Comparison of ENCODE assay signal across 8 cellular contexts in genomic region chr1:93079685-93080141, GRCh38. TPM values are rescaled to one million over a fixed set of nuclear protein-coding genes. Genes with fewer than 3 reads are reported as not detected.
DNase-seq lines count a peak whose midpoint lies in the region; FAIRE-seq and TF ChIP-seq lines count a peak whose summit lies in the region.

No MANE protein-coding gene starts in this region.

- no peak for TF ChIP-seq RAD21 in SK-N-SH (IDR thresholded peaks at IDR 0.05; ENCODE audit: low read length)

- no peak for DNase-seq in AG10803 (ENCODE audit: low read depth)
- no peak for DNase-seq in H54 (ENCODE audit: insufficient read length, low spot score)
- DNase-seq in SK-N-SH, result peak; percentile 50
- peak in 1 of 2 donors; percentile 54 for DNase-seq in breast epithelium (ENCODE audit: low spot score in 2 of 2)
- DNase-seq in inferior parietal cortex (ENCODE audit: extremely low spot score), result peak; percentile 26
- peak; percentile 79 for DNase-seq in spleen
- no peak for DNase-seq in activated CD4-positive, CD25-positive, alpha-beta regulatory T cell (lab: John Stamatoyannopoulos, UW)
- no peak for DNase-seq in NCI-H1930 (lab: John Stamatoyannopoulos, UW)

- H3K27ac ChIP-seq in SK-N-SH (ENCODE audit: low read depth in 2 of 2, low read length in 1 of 2) (peak overlapping the region; percentile 78 to 91), breast epithelium (peak overlapping the region; percentile 92 to 94), spleen (peak overlapping the region; percentile 75 to 94 (median 92))

- peaks cover 0 to 6% of the 10 kb centered on the region in 2 experiments; a peak in 2 of 4 replicates for H3K4me1 ChIP-seq in SK-N-SH (ENCODE audit: control insufficient read depth in 1 of 2, insufficient read depth in 2 of 2, low read depth in 1 of 2, low read length in 1 of 2)
- no peaks in the 10 kb centered on the region for H3K4me1 ChIP-seq in breast epithelium
- H3K4me1 ChIP-seq in spleen, result peaks cover 33 to 59% (median 47%) of the 10 kb centered on the region in 6 donors

- no peaks in the 10 kb centered on the region for H3K27me3 ChIP-seq in SK-N-SH (ENCODE audit: insufficient read depth)
- H3K27me3 ChIP-seq in breast epithelium, result no peaks in the 10 kb centered on the region
- no peaks in the 10 kb centered on the region for H3K27me3 ChIP-seq in spleen (replicated peaks in 1 of 7)

- FAIRE-seq in H54 (lab: Jason Lieb, UNC), result peak; percentile 27

- peaks cover 29% of the 10 kb centered on the region for H3F3A ChIP-seq in SK-N-SH (replicated peaks; ENCODE audit: insufficient read depth)

- H3K36me3 ChIP-seq in SK-N-SH (replicated peaks in 1 of 2; ENCODE audit: control insufficient read depth in 1 of 2, insufficient read depth in 2 of 2, low read length in 1 of 2), result peaks cover 3 to 21% of the 10 kb centered on the region in 2 experiments
- no peaks in the 10 kb centered on the region for H3K36me3 ChIP-seq in breast epithelium
- H3K36me3 ChIP-seq in spleen, result peaks cover 0 to 19% (median 0%) of the 10 kb centered on the region in 6 donors

- POLR2A ChIA-PET in SK-N-SH (lab: Yijun Ruan, JAX), result interaction anchor here (0.6 to 2.5 kb wide), 9 partner anchors 18 to 266 kb away, joined by 3 to 13 read pairs (median 4); partner anchors contain the start of genes DIPK1A and DR1

- peak overlapping the region; percentile 75 for H3K4me2 ChIP-seq in SK-N-SH

- no peak for TF ChIP-seq EP300 in SK-N-SH (IDR thresholded peaks at IDR 0.05; ENCODE audit: borderline replicate concordance in 1 of 2, low read depth in 1 of 2, low read length in 1 of 2)

- peak overlapping the region; percentile 96 for H2AFZ ChIP-seq in SK-N-SH (ENCODE audit: low read depth)

- H3K9ac ChIP-seq in SK-N-SH, result peak overlapping the region; percentile 96

- H3K9me2 ChIP-seq in SK-N-SH, result no peaks in the 10 kb centered on the region

- TF ChIP-seq CTCF in AG10803 (conservative IDR thresholded peaks at IDR 0.05; ENCODE audit: low read length) (no peak), SK-N-SH (IDR thresholded peaks at IDR 0.05) (no peak), breast epithelium (IDR thresholded peaks at IDR 0.05) (no peak), spleen (IDR thresholded peaks at IDR 0.05 in 8 of 11, conservative IDR thresholded peaks at IDR 0.05 in 3 of 11) (no peak)

- H4K20me1 ChIP-seq in SK-N-SH (ENCODE audit: insufficient read depth), result peaks cover 23% of the 10 kb centered on the region

- intact Hi-C loops in breast epithelium (cut with DNase I; ENCODE audit: low total_unique reads), result no loop called here
- intact Hi-C loops in spleen (cut with DNase I; ENCODE audit: low total_unique reads), result loop anchor here (10.0 kb wide), 1 partner anchor 95 kb away; no protein-coding TSS in a partner anchor

- under 1% methylated on average over 13 of the region's 13 CpGs for WGBS in SK-N-SH (ENCODE audit: low lambda C conversion rate)
- WGBS in spleen, 5 donors, result 1% methylated on average over 13 of the region's 13 CpGs

- H3K4me3 ChIP-seq in AG10803 (ENCODE audit: low read length), result peak overlapping the region; percentile 96
- peak overlapping the region; percentile 86 to 87 for H3K4me3 ChIP-seq in SK-N-SH (ENCODE audit: low read depth in 2 of 2, low read length in 1 of 2)
- peak overlapping the region; percentile 83 to 92 (median 88) for H3K4me3 ChIP-seq in breast epithelium
- H3K4me3 ChIP-seq in spleen, result peak overlapping the region; percentile 64 to 92 (median 76)

- TF ChIP-seq POLR2A in H54 (IDR thresholded peaks at IDR 0.05; ENCODE audit: low read depth, low read length) (no peak), breast epithelium (IDR thresholded peaks at IDR 0.05) (no peak), spleen (IDR thresholded peaks at IDR 0.05) (no peak)

- CTCF ChIA-PET in SK-N-SH (lab: Yijun Ruan, JAX), result interaction anchor here (1.0 to 2.5 kb wide), 9 partner anchors 10 to 257 kb away, joined by 3 to 9 read pairs (median 3); no protein-coding TSS in a partner anchor

- H3K9me3 ChIP-seq in SK-N-SH (peaks cover 6% of the 10 kb centered on the region; the same call in 1 of the 2 replicates), breast epithelium (no peaks in the 10 kb centered on the region), spleen (peaks cover 0 to 11% (median 7%) of the 10 kb centered on the region in 8 donors)

- H3K79me2 ChIP-seq in SK-N-SH (ENCODE audit: insufficient read depth), result peaks cover 56% of the 10 kb centered on the region

TF ChIP-seq in SK-N-SH, 30 proteins besides CTCF, POLR2A, EP300 and RAD21:
- TF ChIP-seq TAF1 (IDR thresholded peaks at IDR 0.05; ENCODE audit: borderline replicate concordance, low read depth, low read length), result no peak
- no peak for TF ChIP-seq GATA2 (CRISPR knock-in tag; IDR thresholded peaks at IDR 0.05)
- TF ChIP-seq YY1 (IDR thresholded peaks at IDR 0.05; ENCODE audit: low read depth), result no peak
- no peak for TF ChIP-seq TEAD4 (IDR thresholded peaks at IDR 0.05; ENCODE audit: borderline replicate concordance, insufficient read depth)
- TF ChIP-seq CHD2 (IDR thresholded peaks at IDR 0.05; ENCODE audit: low read length, partially characterized antibody), result no peak
- no peak for TF ChIP-seq REST (IDR thresholded peaks at IDR 0.05; ENCODE audit: low read depth, low read length)
- no peak for TF ChIP-seq USF1 (IDR thresholded peaks at IDR 0.05; ENCODE audit: borderline replicate concordance, low read depth)
- no peak for TF ChIP-seq GABPA (IDR thresholded peaks at IDR 0.05; ENCODE audit: low read depth)
- TF ChIP-seq FOSL2 (IDR thresholded peaks at IDR 0.05; ENCODE audit: borderline replicate concordance, low read depth), result no peak
- TF ChIP-seq ELF1 (IDR thresholded peaks at IDR 0.05), result no peak
- no peak for TF ChIP-seq EZH2phosphoT487 (IDR thresholded peaks at IDR 0.05; ENCODE audit: borderline replicate concordance, low read depth)
- no peak for TF ChIP-seq RCOR1 (IDR thresholded peaks at IDR 0.05; ENCODE audit: low read length)

RNA-seq across cellular contexts. Expression of gene MTF2, which starts 0.6 kb away (rescaled TPM):
- 11.9 and 15.3 TPM in 2 replicates for polyA plus RNA-seq in SK-N-SH (2012; rRNA removed)
- polyA plus RNA-seq in SK-N-SH (2012; cell fraction: cytosol; rRNA removed), result 16.1 and 16.2 TPM in 2 replicates
- polyA plus RNA-seq in SK-N-SH (2012; cell fraction: nucleus; rRNA removed), result 6.3 and 12.7 TPM in 2 replicates
- total RNA-seq in breast epithelium, result 10 to 100 TPM; 11.0 to 37.9 (median 32.1) TPM
- total RNA-seq in spleen, result 10 to 100 TPM; 25.1 to 50.5 (median 41.7) TPM
- 10 to 100 TPM; 16.4 to 19.1 (median 17.4) TPM for polyA plus RNA-seq in spleen

Comparison
In these comparisons a context has a peak if more than half of its experiments do, and no peak if none do; other contexts are left out.
1. DNase-seq: peak in SK-N-SH (single experiment), inferior parietal cortex (single experiment) and spleen (single experiment); none in AG10803 (single experiment), H54 (single experiment), activated CD4-positive, CD25-positive, alpha-beta regulatory T cell (0 of 4) and NCI-H1930 (0 of 2).
2. Peak in every context shown above with its lines, with median percentiles within 50 percentile points of each other: H3K4me3 ChIP-seq and H3K27ac ChIP-seq.